In genomic region chr2:71457123-71457958, GRCh38 we compare ENCODE assay signal across 31 cellular contexts. TPM values are rescaled to one million over a fixed set of nuclear protein-coding genes. Genes with fewer than 3 reads are reported as not detected.
DNase-seq lines count a peak whose midpoint lies in the region; ATAC-seq, FAIRE-seq and TF ChIP-seq lines count a peak whose summit lies in the region.
"Had no signal": no experiment of that assay in that cellular context is flagged by ENCODE, and none has a peak within 500 bp of the region (broad histone marks: within the 10 kb centered on the region; RNA-seq: fewer than 3 reads in every experiment).

No MANE protein-coding gene starts in this region.

- H3K4me1 Mint-ChIP-seq in progenitor cell of endocrine pancreas (ENCODE audit: low read depth): peaks cover 10% of the 10 kb centered on the region

- no peaks in the 10 kb centered on the region for H3K36me3 Mint-ChIP-seq in progenitor cell of endocrine pancreas (ENCODE audit: insufficient read depth)
- H3K36me3 Mint-ChIP-seq: activated naive CD4-positive, alpha-beta T cell treated with anti-CD3 and anti-CD28 coated beads, Interleukin-2, amount 10 ng/mL, durations not matched to agents 7 days and 5 days; mesothelial cell of epicardium had no signal

- no peak overlapping the region for H3K9ac ChIP-seq in BLaER1 treated with 17β-estradiol and CSF1 and Interleukin-3, amounts not matched to agents 10 nM and 100 nM
- H3K9ac ChIP-seq in K562 (ENCODE audit: insufficient read depth in 1 of 2, low read depth in 2 of 2, low read length in 2 of 2): peak overlapping the region in 1 of 2 experiments; percentile 61; a peak in 1 of 4 replicates

- no peak overlapping the region for H3K4me3 Mint-ChIP-seq in progenitor cell of endocrine pancreas (ENCODE audit: low read depth)
- H3K4me3 Mint-ChIP-seq: activated naive CD4-positive, alpha-beta T cell treated with anti-CD3 and anti-CD28 coated beads, Interleukin-2, amount 10 ng/mL, durations not matched to agents 7 days and 5 days; activated T-helper 1 cell treated with anti-CD3 and anti-CD28 coated beads, Interleukin-12 subunit alpha, Interleukin-12 subunit beta, Interleukin-2, Interleukin-4 antibody, amounts not matched to agents 30 ng/mL and 10 ng/mL and 1 ng/mL, durations not matched to agents 14 hours and 24 hours and 36 hours; mesothelial cell of epicardium had no signal

- no peak for TF ChIP-seq RAD21 in K562 (CRISPR knock-in tag; conservative IDR thresholded peaks at IDR 0.05 in 1 of 2, IDR thresholded peaks at IDR 0.05 in 1 of 2)

- POLR2A ChIA-PET in K562 (lab: Yijun Ruan, JAX): interaction anchor here (0.6 to 1.2 kb wide), 3 partner anchors 11 to 164 kb away, joined by 3 to 5 read pairs (median 3); no protein-coding TSS in a partner anchor

- WGBS in K562 (ENCODE audit: insufficient coverage, low coverage, missing lambda C conversion rate): 32% methylated on average over 10 of the region's 10 CpGs
- WGBS in right lobe of liver (ENCODE audit: insufficient coverage, low coverage, low lambda C conversion rate, missing lambda C conversion rate): 87% methylated on average over 4 of the region's 10 CpGs

- H3K27ac ChIP-seq in BLaER1 treated with 17β-estradiol and CSF1 and Interleukin-3, amounts not matched to agents 10 nM and 100 nM: peak overlapping the region in 3 of 11 experiments; percentile 90 to 94 (median 90); a peak in 5 of 22 replicates
- H3K27ac ChIP-seq in K562 (ENCODE audit: extremely low read depth, low read depth, low read length) (no peak overlapping the region), right lobe of liver (peak overlapping the region in 2 of 3 donors; percentile 48 to 75)
- H3K27ac ChIP-seq: colonic mucosa had no signal

- H3K27me3 Mint-ChIP-seq in progenitor cell of endocrine pancreas: peaks cover 40% of the 10 kb centered on the region

- no peak for TF ChIP-seq EP300 in K562 (IDR thresholded peaks at IDR 0.05; ENCODE audit: low read length)

- peaks cover 0 to 51% (median 0%) of the 10 kb centered on the region in 11 experiments; a peak in 6 of 22 replicates for H4K20me1 ChIP-seq in BLaER1 treated with 17β-estradiol and CSF1 and Interleukin-3, amounts not matched to agents 10 nM and 100 nM
- H4K20me1 ChIP-seq in K562 (replicated peaks; ENCODE audit: control insufficient read depth, insufficient read depth, low read length): no peaks in the 10 kb centered on the region; the same call in 1 of the 2 replicates

- peak; percentile 34 to 55 (median 44) for DNase-seq in K562 (ENCODE audit: extremely low read depth in 1 of 4, low spot score in 3 of 4)
- DNase-seq in right lobe of liver: peak in 2 of 3 donors; percentile 42 to 47
- no peak for DNase-seq in progenitor cell of endocrine pancreas (ENCODE audit: low spot score, unreplicated experiment)
- no peak for DNase-seq in foreskin fibroblast
- DNase-seq in 8988T: no peak
- DNase-seq in activated CD4-positive, alpha-beta T cell treated with anti-CD3 and anti-CD28 coated beads for 4 hours: no peak
- DNase-seq: activated CD4-positive, alpha-beta T cell treated with anti-CD3 and anti-CD28 coated beads, Interleukin-2, amount 50 U/mL, for 48 hours; activated CD8-positive, alpha-beta memory T cell treated with anti-CD3 and anti-CD28 coated beads, Interleukin-2, amount 50 U/mL, for 4 hours; activated naive CD4-positive, alpha-beta T cell treated with anti-CD3 and anti-CD28 coated beads, Interleukin-2, amount 10 ng/mL, durations not matched to agents 7 days and 5 days; BE2C; Caco-2; colonic mucosa; DMS79; effector memory CD4-positive, alpha-beta T cell; foreskin melanocyte; hippocampal formation; KBM-7; left lung; NCI-H2029; NCI-H345; posterior cingulate gyrus; stimulated activated naive CD4-positive, alpha-beta T cell treated with Interleukin-2 at 50 U/mL for 16 hours had no signal

- H3K9me3 ChIP-seq in BLaER1 treated with 17β-estradiol and CSF1 and Interleukin-3, amounts not matched to agents 10 nM and 100 nM (replicated peaks in 1 of 11): peaks cover 10 to 20% (median 14%) of the 10 kb centered on the region in 11 experiments
- H3K9me3 ChIP-seq in K562 (replicated peaks; ENCODE audit: control insufficient read depth, insufficient read depth, low read depth, low read length): no peaks in the 10 kb centered on the region
- no peaks in the 10 kb centered on the region for H3K9me3 ChIP-seq in right lobe of liver
- H3K9me3 ChIP-seq: BE2C, Caco-2, colonic mucosa, left lung, thoracic aorta had no signal

- H2AFZ ChIP-seq in K562 (ENCODE audit: low read depth, low read length): no peak overlapping the region

- H3K27ac Mint-ChIP-seq in progenitor cell of endocrine pancreas: peak overlapping the region; percentile 38
- H3K27ac Mint-ChIP-seq: activated naive CD4-positive, alpha-beta T cell treated with anti-CD3 and anti-CD28 coated beads, Interleukin-2, amount 10 ng/mL, durations not matched to agents 7 days and 5 days; activated T-helper 1 cell treated with anti-CD3 and anti-CD28 coated beads, Interleukin-12 subunit alpha, Interleukin-12 subunit beta, Interleukin-2, Interleukin-4 antibody, amounts not matched to agents 30 ng/mL and 10 ng/mL and 1 ng/mL, durations not matched to agents 14 hours and 24 hours and 36 hours; mesothelial cell of epicardium had no signal

- H3K9me3 Mint-ChIP-seq in progenitor cell of endocrine pancreas (ENCODE audit: low read depth): no peaks in the 10 kb centered on the region
- H3K9me3 Mint-ChIP-seq: activated naive CD4-positive, alpha-beta T cell treated with anti-CD3 and anti-CD28 coated beads, Interleukin-2, amount 10 ng/mL, durations not matched to agents 7 days and 5 days; activated T-helper 1 cell treated with anti-CD3 and anti-CD28 coated beads, Interleukin-12 subunit alpha, Interleukin-12 subunit beta, Interleukin-2, Interleukin-4 antibody, amounts not matched to agents 30 ng/mL and 10 ng/mL and 1 ng/mL, durations not matched to agents 14 hours and 24 hours and 36 hours; mesothelial cell of epicardium; nephron had no signal

- peaks cover 0 to 19% (median 17%) of the 10 kb centered on the region in 11 experiments; a peak in 14 of 22 replicates for H3K27me3 ChIP-seq in BLaER1 treated with 17β-estradiol and CSF1 and Interleukin-3, amounts not matched to agents 10 nM and 100 nM
- no peaks in the 10 kb centered on the region for H3K27me3 ChIP-seq in K562 (ENCODE audit: control insufficient read depth in 2 of 2, insufficient read depth in 2 of 2, low read length in 2 of 2)
- H3K27me3 ChIP-seq in right lobe of liver: no peaks in the 10 kb centered on the region
- H3K27me3 ChIP-seq: BE2C had no signal

- ATAC-seq in K562 (no peak), right lobe of liver (no peak), HG02970 (IDR thresholded peaks at IDR 0.05; ENCODE audit: low FRiP score, unreplicated experiment) (no peak)
- ATAC-seq: HCT116 had no signal

- no peak for TF ChIP-seq POLR2A in K562 (conservative IDR thresholded peaks at IDR 0.05)
- no peak for TF ChIP-seq POLR2A in right lobe of liver (IDR thresholded peaks at IDR 0.05)

- in situ Hi-C loops in K562 (cut with MboI): no loop called here

- intact Hi-C loops in K562 (cut with micrococcal nuclease) (no loop called here), right lobe of liver (cut with DNase I) (no loop called here)

- H3K4me1 ChIP-seq in BLaER1 treated with 17β-estradiol and CSF1 and Interleukin-3, amounts not matched to agents 10 nM and 100 nM: peaks cover 48 to 66% (median 62%) of the 10 kb centered on the region in 10 experiments
- peaks cover 23 to 33% of the 10 kb centered on the region in 2 experiments for H3K4me1 ChIP-seq in K562 (replicated peaks in 1 of 2; ENCODE audit: control insufficient read depth in 2 of 2, insufficient read depth in 2 of 2, low read length in 2 of 2)
- peaks cover 0 to 76% (median 31%) of the 10 kb centered on the region in 4 donors for H3K4me1 ChIP-seq in right lobe of liver
- H3K4me1 ChIP-seq: BE2C had no signal

- CTCF ChIA-PET in K562 (lab: Yijun Ruan, JAX; ENCODE audit: low intra/inter-chr PET ratio): no interaction called here

- H3K4me2 ChIP-seq in BLaER1 treated with 17β-estradiol and CSF1 and Interleukin-3, amounts not matched to agents 10 nM and 100 nM: peak overlapping the region in 10 of 11 experiments; percentile 86 to 98 (median 96); a peak in 13 of 22 replicates
- peak overlapping the region; percentile 19; the same call in 1 of the 2 replicates for H3K4me2 ChIP-seq in K562 (ENCODE audit: insufficient read depth, low read length)

- BruUV-seq in K562 (replicated peaks; lab: Mats Ljungman, UMichigan): no TSS peak

- no peak for TF ChIP-seq CTCF in K562 (IDR thresholded peaks at IDR 0.05 in 2 of 3, conservative IDR thresholded peaks at IDR 0.05 in 1 of 3; ENCODE audit: insufficient read depth in 2 of 3, low read depth in 1 of 3, low read length in 3 of 3)
- TF ChIP-seq CTCF in right lobe of liver (IDR thresholded peaks at IDR 0.05): no peak
- TF ChIP-seq CTCF in progenitor cell of endocrine pancreas (IDR thresholded peaks at IDR 0.05; ENCODE audit: unreplicated experiment): no peak
- no peak for TF ChIP-seq CTCF in foreskin fibroblast (IDR thresholded peaks at IDR 0.05; ENCODE audit: low read depth, low read length)

- no peak for FAIRE-seq in K562 (lab: Jason Lieb, UNC)
- FAIRE-seq: TTC549 had no signal

- peaks cover under 1 to 50% (median 19%) of the 10 kb centered on the region in 11 experiments; a peak in 15 of 22 replicates for H3K36me3 ChIP-seq in BLaER1 treated with 17β-estradiol and CSF1 and Interleukin-3, amounts not matched to agents 10 nM and 100 nM
- no peaks in the 10 kb centered on the region for H3K36me3 ChIP-seq in K562 (ENCODE audit: control insufficient read depth, insufficient read depth, low read length)
- no peaks in the 10 kb centered on the region for H3K36me3 ChIP-seq in right lobe of liver
- H3K36me3 ChIP-seq: BE2C, colonic mucosa, left lung, thoracic aorta had no signal

- no peaks in the 10 kb centered on the region for H3K79me2 ChIP-seq in K562 (ENCODE audit: control insufficient read depth, insufficient read depth, low read length)

- H3K4me3 ChIP-seq in BLaER1 treated with 17β-estradiol and CSF1 and Interleukin-3, amounts not matched to agents 10 nM and 100 nM: no peak overlapping the region
- no peak overlapping the region for H3K4me3 ChIP-seq in K562
- no peak overlapping the region for H3K4me3 ChIP-seq in right lobe of liver
- no peak overlapping the region for H3K4me3 ChIP-seq in foreskin fibroblast (ENCODE audit: low read depth in 1 of 2, low read length in 2 of 2)
- H3K4me3 ChIP-seq: colonic mucosa, thoracic aorta had no signal

- no peaks in the 10 kb centered on the region for H3K9me1 ChIP-seq in K562 (ENCODE audit: control insufficient read depth, insufficient read depth, low read length)

RNA-seq across cellular contexts. Expression of gene DYSF, which starts 4.0 kb away (rescaled TPM):
- 3.8 and 9.4 TPM in 2 replicates for total RNA-seq in K562 (2011; cell fraction: chromatin; rRNA removed; ENCODE audit: low replicate concordance)
- 4.5 TPM in 2 replicates for total RNA-seq in K562 (2011; cell fraction: nucleolus; rRNA removed)
- 3.1 and 3.7 TPM in 2 replicates for total RNA-seq in K562 (2011; cell fraction: nucleoplasm; rRNA removed)
- total RNA-seq in K562 (2014; rRNA removed) (0.32 and 0.49 TPM in 2 replicates), K562 (2014; rRNA removed; fragmentation: Illumina TruSeq; extraction: Trizol) (0.16 and 0.29 TPM in 2 replicates), K562 (2015; rRNA removed; fragmentation: Illumina TruSeq; extraction: Trizol) (0.19 and 0.25 TPM in 2 replicates), K562 (2021) (0.80 and 0.87 TPM in 2 replicates), right lobe of liver (10 to 100 TPM; 21.8 to 55.0 (median 32.9) TPM), progenitor cell of endocrine pancreas (1.4 and 1.6 TPM in 2 replicates)
- polyA plus RNA-seq in K562 (2011; rRNA removed) (0.45 and 0.56 TPM in 2 replicates), K562 (2014; fragmentation: Illumina TruSeq; extraction: Trizol) (0.65 and 0.98 TPM in 2 replicates), K562 (2014; fragmentation: Nextera tagmentation; extraction: Ambion mirVana) (under 1 TPM; 0.01 TPM), K562 (2014; rRNA removed) (0.23 and 0.26 TPM in 2 replicates)
- polyA plus RNA-seq in K562 (2011; cell fraction: cytosol; rRNA removed): 0.15 and 0.95 TPM in 2 replicates
- 0.88 and 4.1 TPM in 2 replicates for polyA plus RNA-seq in K562 (2011; cell fraction: nucleus; rRNA removed)
- 1.0 and 2.2 TPM in 2 replicates for polyA plus RNA-seq in K562 (2012)
- polyA minus RNA-seq in K562 (2011; rRNA and poly(A)+ RNA removed): 0.42 and 1.8 TPM in 2 replicates
- 0.91 and 3.0 TPM in 2 replicates for polyA minus RNA-seq in K562 (2011; cell fraction: cytosol; rRNA and poly(A)+ RNA removed)
- 2.2 TPM in 2 replicates for polyA minus RNA-seq in K562 (2011; cell fraction: nucleus; rRNA and poly(A)+ RNA removed)
- total RNA-seq: activated T-helper 1 cell treated with anti-CD3 and anti-CD28 coated beads, Interleukin-12 subunit alpha, Interleukin-12 subunit beta, Interleukin-2, Interleukin-4 antibody, amounts not matched to agents 30 ng/mL and 10 ng/mL and 1 ng/mL, durations not matched to agents 14 hours and 24 hours and 36 hours; HT-29 had no signal

Comparison
In these comparisons a context has a peak if more than half of its experiments do, and no peak if none do; other contexts are left out.
1. DNase-seq: peak in K562 (4 of 4) and right lobe of liver (2 of 3); none in progenitor cell of endocrine pancreas (single experiment), foreskin fibroblast (0 of 2), 8988T (single experiment) and activated CD4-positive, alpha-beta T cell treated with anti-CD3 and anti-CD28 coated beads for 4 hours (0 of 2).